ENCODE assay signal across 13 cellular contexts in genomic region chr17:71632328-71632727, GRCh38.
DNase-seq lines count a peak whose midpoint lies in the region; ATAC-seq and TF ChIP-seq lines count a peak whose summit lies in the region.
"Had no signal": no experiment of that assay in that cellular context is flagged by ENCODE, and none has a peak within 500 bp of the region (broad histone marks: within the 10 kb centered on the region; RNA-seq: fewer than 3 reads in every experiment).

No MANE protein-coding gene starts in this region.

- peaks cover under 1 to 5% of the 10 kb centered on the region in 2 donors for H3K9me3 Mint-ChIP-seq in effector memory CD8-positive, alpha-beta T cell
- H3K9me3 Mint-ChIP-seq: stimulated activated memory B cell treated with anti-CD40 and anti-IgM and Interleukin-4, amounts not matched to agents 10 μg/mL and 1 μg/mL and 100 μg/mL, for 72 hours had no signal

- no peak overlapping the region for H3K27ac Mint-ChIP-seq in effector memory CD8-positive, alpha-beta T cell
- H3K27ac Mint-ChIP-seq: stimulated activated memory B cell treated with anti-CD40 and anti-IgM and Interleukin-4, amounts not matched to agents 10 μg/mL and 1 μg/mL and 100 μg/mL, for 72 hours had no signal

- no peaks in the 10 kb centered on the region for H3K79me2 ChIP-seq in SK-N-SH (ENCODE audit: insufficient read depth)

- TF ChIP-seq EP300 in SK-N-SH (IDR thresholded peaks at IDR 0.05; ENCODE audit: borderline replicate concordance in 1 of 2, low read depth in 1 of 2, low read length in 1 of 2), result peak; percentile 68 to 98

- H3K27me3 Mint-ChIP-seq in effector memory CD8-positive, alpha-beta T cell, result no peaks in the 10 kb centered on the region
- H3K27me3 Mint-ChIP-seq: stimulated activated memory B cell treated with anti-CD40 and anti-IgM and Interleukin-4, amounts not matched to agents 10 μg/mL and 1 μg/mL and 100 μg/mL, for 72 hours had no signal

- no peaks in the 10 kb centered on the region for H3K36me3 Mint-ChIP-seq in effector memory CD8-positive, alpha-beta T cell (ENCODE audit: insufficient read depth)
- H3K36me3 Mint-ChIP-seq: stimulated activated memory B cell treated with anti-CD40 and anti-IgM and Interleukin-4, amounts not matched to agents 10 μg/mL and 1 μg/mL and 100 μg/mL, for 72 hours had no signal

- H3K4me1 ChIP-seq in SK-N-SH (ENCODE audit: control insufficient read depth in 1 of 2, insufficient read depth in 2 of 2, low read depth in 1 of 2, low read length in 1 of 2), result peaks cover 13 to 33% of the 10 kb centered on the region in 2 experiments

- CTCF ChIA-PET in SK-N-SH (lab: Yijun Ruan, JAX), result no interaction called here

- POLR2A ChIA-PET in SK-N-SH (lab: Yijun Ruan, JAX), result no interaction called here

- H4K20me1 ChIP-seq in SK-N-SH (ENCODE audit: insufficient read depth), result no peaks in the 10 kb centered on the region

- H3K4me3 ChIP-seq in SK-N-SH (ENCODE audit: low read depth in 2 of 2, low read length in 1 of 2), result no peak overlapping the region

- H3K36me3 ChIP-seq in SK-N-SH (replicated peaks in 1 of 2; ENCODE audit: control insufficient read depth in 1 of 2, insufficient read depth in 2 of 2, low read length in 1 of 2), result no peaks in the 10 kb centered on the region

- no peak for TF ChIP-seq CTCF in SK-N-SH (IDR thresholded peaks at IDR 0.05)

- H3K4me2 ChIP-seq in SK-N-SH, result peak overlapping the region; percentile 68

- DNase-seq in DMS 273 (lab: John Stamatoyannopoulos, UW; ENCODE audit: unreplicated experiment) (peak; percentile 47), NCI-H1417 treated with DMSO at 0.1 percent for 48 hours (lab: John Stamatoyannopoulos, UW) (peak; percentile 80), SK-N-SH (no peak), left kidney (ENCODE audit: low read depth, low spot score) (peak; percentile 50), SHP77 treated with DMSO at 0.1 percent for 48 hours (lab: John Stamatoyannopoulos, UW) (no peak)
- no peak for DNase-seq in effector memory CD8-positive, alpha-beta T cell
- DNase-seq: activated T-cell treated with anti-CD3 and anti-CD28 coated beads, Interleukin-2, amount 50 U/mL, for 4 hours; C1 segment of cervical spinal cord; central memory CD4-positive, alpha-beta T cell; stimulated activated CD4-positive, alpha-beta T cell treated with anti-CD3 and anti-CD28 coated beads, Interleukin-12 subunit alpha, Interleukin-12 subunit beta, amount 100 ng/mL, for 4 hours had no signal

- peaks cover 31% of the 10 kb centered on the region for H3F3A ChIP-seq in SK-N-SH (replicated peaks; ENCODE audit: insufficient read depth)

- no peak overlapping the region; the same call in 1 of the 2 replicates for H3K9ac ChIP-seq in SK-N-SH

- H3K27ac ChIP-seq in SK-N-SH (ENCODE audit: low read depth in 2 of 2, low read length in 1 of 2), result peak overlapping the region; percentile 64 to 85; a peak in 3 of 4 replicates

- H3K9me2 ChIP-seq in SK-N-SH, result no peaks in the 10 kb centered on the region; the same call in 1 of the 2 replicates

- no peak overlapping the region for H2AFZ ChIP-seq in SK-N-SH (ENCODE audit: low read depth)

- H3K27me3 ChIP-seq in SK-N-SH (ENCODE audit: insufficient read depth), result no peaks in the 10 kb centered on the region

- TF ChIP-seq RAD21 in SK-N-SH (IDR thresholded peaks at IDR 0.05; ENCODE audit: low read length), result no peak

- no peaks in the 10 kb centered on the region for H3K4me1 Mint-ChIP-seq in effector memory CD8-positive, alpha-beta T cell (ENCODE audit: low read depth in 2 of 2)
- H3K4me1 Mint-ChIP-seq: stimulated activated memory B cell treated with anti-CD40 and anti-IgM and Interleukin-4, amounts not matched to agents 10 μg/mL and 1 μg/mL and 100 μg/mL, for 72 hours had no signal

- ATAC-seq in HG03039 (IDR thresholded peaks at IDR 0.05; ENCODE audit: unreplicated experiment) (no peak), HG03432 (IDR thresholded peaks at IDR 0.05; ENCODE audit: unreplicated experiment) (no peak)
- ATAC-seq in effector memory CD8-positive, alpha-beta T cell (replicated peaks), result no peak
- ATAC-seq: activated T-cell treated with anti-CD3 and anti-CD28 coated beads, Interleukin-2, amount 50 U/mL, for 4 hours; stimulated activated memory B cell treated with anti-CD40 and anti-IgM and Interleukin-4, amounts not matched to agents 10 μg/mL and 1 μg/mL and 100 μg/mL, for 72 hours had no signal

- no peaks in the 10 kb centered on the region for H3K9me3 ChIP-seq in SK-N-SH

- H3K4me3 Mint-ChIP-seq in effector memory CD8-positive, alpha-beta T cell, result no peak overlapping the region
- H3K4me3 Mint-ChIP-seq: activated T-cell treated with anti-CD3 and anti-CD28 coated beads, Interleukin-2, amount 50 U/mL, for 4 hours; stimulated activated memory B cell treated with anti-CD40 and anti-IgM and Interleukin-4, amounts not matched to agents 10 μg/mL and 1 μg/mL and 100 μg/mL, for 72 hours had no signal

- 7% methylated on average over 2 of the region's 2 CpGs for WGBS in SK-N-SH (ENCODE audit: low lambda C conversion rate)

TF ChIP-seq in SK-N-SH, 30 proteins besides CTCF, POLR2A, EP300 and RAD21 (continues in another document):
- TF ChIP-seq USF1 (IDR thresholded peaks at IDR 0.05; ENCODE audit: borderline replicate concordance, low read depth), result 0 out of 2 replicates have a peak, but pooled peaks have one; percentile 8
- TF ChIP-seq RFX5 (IDR thresholded peaks at IDR 0.05; ENCODE audit: low read length), result no peak
- no peak for TF ChIP-seq SMC3 (IDR thresholded peaks at IDR 0.05; ENCODE audit: low read depth, low read length)
- TF ChIP-seq RXRA (IDR thresholded peaks at IDR 0.05; ENCODE audit: borderline replicate concordance, low read depth), result peak; percentile 85
- no peak for TF ChIP-seq TAF1 (IDR thresholded peaks at IDR 0.05; ENCODE audit: borderline replicate concordance, low read depth, low read length)
- TF ChIP-seq USF2 (IDR thresholded peaks at IDR 0.05; ENCODE audit: borderline replicate concordance, low read depth, low read length), result no peak
- peak; percentile 94 for TF ChIP-seq PBX3 (IDR thresholded peaks at IDR 0.05)
- no peak for TF ChIP-seq CHD2 (IDR thresholded peaks at IDR 0.05; ENCODE audit: low read length, partially characterized antibody)
- TF ChIP-seq FOXJ3 (CRISPR knock-in tag; IDR thresholded peaks at IDR 0.05), result no peak
- no peak; the same call in 1 of the 2 replicates for TF ChIP-seq MAX (IDR thresholded peaks at IDR 0.05; ENCODE audit: low read depth)
- peak; percentile 97 for TF ChIP-seq NFIC (IDR thresholded peaks at IDR 0.05; ENCODE audit: borderline replicate concordance)
- no peak for TF ChIP-seq IRF3 (IDR thresholded peaks at IDR 0.05; ENCODE audit: low read depth, low read length)
- no peak for TF ChIP-seq SIN3A (IDR thresholded peaks at IDR 0.05; ENCODE audit: borderline replicate concordance, low read depth, low read length)
- peak; percentile 87 for TF ChIP-seq FOSL2 (IDR thresholded peaks at IDR 0.05; ENCODE audit: borderline replicate concordance, low read depth)
- TF ChIP-seq GABPA (IDR thresholded peaks at IDR 0.05; ENCODE audit: low read depth), result no peak
- TF ChIP-seq MXI1 (IDR thresholded peaks at IDR 0.05; ENCODE audit: low read depth, low read length), result no peak
- TF ChIP-seq POLR2AphosphoS5 (IDR thresholded peaks at IDR 0.05; ENCODE audit: low read depth, low read length), result peak; percentile 71; the same call in 1 of the 2 replicates
- TF ChIP-seq MEF2A (IDR thresholded peaks at IDR 0.05; ENCODE audit: borderline replicate concordance, low read depth), result peak; percentile 72
- TF ChIP-seq TEAD4 (IDR thresholded peaks at IDR 0.05; ENCODE audit: borderline replicate concordance, insufficient read depth), result peak; percentile 99
- peak; percentile 73 for TF ChIP-seq YY1 (IDR thresholded peaks at IDR 0.05; ENCODE audit: low read depth)
- no peak for TF ChIP-seq GATA2 (CRISPR knock-in tag; IDR thresholded peaks at IDR 0.05)
- TF ChIP-seq JUND (IDR thresholded peaks at IDR 0.05), result peak; percentile 98

Comparison
In these comparisons a context has a peak if more than half of its experiments do, and no peak if none do; other contexts are left out.
1. DNase-seq: peak in DMS 273 (single experiment), NCI-H1417 treated with DMSO at 0.1 percent for 48 hours (single experiment) and left kidney (single experiment); none in SK-N-SH (single experiment), SHP77 treated with DMSO at 0.1 percent for 48 hours (single experiment) and effector memory CD8-positive, alpha-beta T cell (0 of 3).